Comparison of ENCODE assay signal across 8 cellular contexts in the genomic region with DNA sequence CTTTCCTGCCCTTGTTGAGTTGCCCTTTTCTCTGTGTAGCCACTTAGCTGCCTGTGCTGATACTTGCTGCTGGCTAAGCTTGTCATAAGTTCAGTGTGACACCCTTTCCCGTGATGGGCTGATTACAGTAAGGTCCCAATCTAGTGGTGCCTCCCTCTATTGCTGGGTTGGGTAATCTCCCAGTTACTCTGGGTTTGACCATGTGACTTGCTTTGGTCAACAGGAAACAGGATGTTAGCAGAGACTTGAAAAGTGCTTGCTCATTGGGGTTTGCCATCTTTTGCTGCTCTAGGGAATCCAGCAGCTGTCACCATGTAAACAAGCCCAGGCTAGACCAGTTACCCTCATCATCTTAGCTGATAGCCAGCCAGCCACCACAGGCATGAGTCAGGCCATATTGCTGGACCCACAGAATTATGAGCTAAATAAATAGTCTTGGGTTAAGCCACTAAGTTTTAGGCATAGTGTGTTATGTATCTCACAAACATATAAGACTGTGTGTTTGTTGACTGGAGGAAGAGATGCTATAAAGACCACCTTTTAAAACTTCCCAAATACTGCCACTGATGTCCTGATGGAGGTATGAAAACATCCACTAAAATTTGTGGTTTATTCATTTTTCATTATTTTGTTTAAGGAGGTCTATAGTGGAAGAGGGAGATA. TPM values are rescaled to one million over a fixed set of nuclear protein-coding genes. Genes with fewer than 3 reads are reported as not detected.
DNase-seq lines count a peak whose midpoint lies in the region; ATAC-seq, FAIRE-seq and TF ChIP-seq lines count a peak whose summit lies in the region.

No MANE protein-coding gene starts in this region.

- H3K27ac ChIP-seq in SK-N-SH (ENCODE audit: low read depth in 2 of 2, low read length in 1 of 2) = no peak overlapping the region
- peak overlapping the region in 3 of 4 donors; percentile 2 to 57 (median 47) for H3K27ac ChIP-seq in esophagus squamous epithelium

- POLR2A ChIA-PET in SK-N-SH (lab: Yijun Ruan, JAX) = no interaction called here

- H3K9ac ChIP-seq in SK-N-SH = no peak overlapping the region

- no peak overlapping the region for H3K4me2 ChIP-seq in SK-N-SH

- H3K79me2 ChIP-seq in SK-N-SH (ENCODE audit: insufficient read depth) = no peaks in the 10 kb centered on the region

- no peak for TF ChIP-seq EP300 in SK-N-SH (IDR thresholded peaks at IDR 0.05; ENCODE audit: borderline replicate concordance in 1 of 2, low read depth in 1 of 2, low read length in 1 of 2)

- peak; percentile 21 for FAIRE-seq in RCC 7860 (lab: Jason Lieb, UNC)

- no peak overlapping the region for H2AFZ ChIP-seq in SK-N-SH (ENCODE audit: low read depth)

- intact Hi-C loops in esophagus squamous epithelium (cut with DNase I) = no loop called here

- peaks cover 11% of the 10 kb centered on the region for H3K4me1 Mint-ChIP-seq in stimulated activated naive CD8-positive, alpha-beta T cell treated with anti-CD3 and anti-CD28 coated beads, Interleukin-15, amount 100 ng/mL, for 72 hours

- H3K4me1 ChIP-seq in SK-N-SH (ENCODE audit: control insufficient read depth in 1 of 2, insufficient read depth in 2 of 2, low read depth in 1 of 2, low read length in 1 of 2) (peaks cover 0 to 3% of the 10 kb centered on the region in 2 experiments; a peak in 1 of 4 replicates), esophagus squamous epithelium (peaks cover 0 to 29% (median 6%) of the 10 kb centered on the region in 3 donors)

- peaks cover 20% of the 10 kb centered on the region for H3K27me3 Mint-ChIP-seq in stimulated activated naive CD8-positive, alpha-beta T cell treated with anti-CD3 and anti-CD28 coated beads, Interleukin-15, amount 100 ng/mL, for 72 hours

- H3K27ac Mint-ChIP-seq in stimulated activated naive CD8-positive, alpha-beta T cell treated with anti-CD3 and anti-CD28 coated beads, Interleukin-15, amount 100 ng/mL, for 72 hours = peak overlapping the region; percentile 4 to 67

- no peaks in the 10 kb centered on the region for H4K20me1 ChIP-seq in SK-N-SH (ENCODE audit: insufficient read depth)

- TF ChIP-seq POLR2A in esophagus squamous epithelium (IDR thresholded peaks at IDR 0.05) = no peak

- H3K9me3 ChIP-seq in SK-N-SH (no peaks in the 10 kb centered on the region), esophagus squamous epithelium (peaks cover 0 to 25% (median 6%) of the 10 kb centered on the region in 3 donors)

- H3K9me2 ChIP-seq in SK-N-SH = no peaks in the 10 kb centered on the region

- H3K27me3 ChIP-seq in SK-N-SH (ENCODE audit: insufficient read depth) = no peaks in the 10 kb centered on the region
- peaks cover 0 to 20% (median 3%) of the 10 kb centered on the region in 4 donors for H3K27me3 ChIP-seq in esophagus squamous epithelium

- no peaks in the 10 kb centered on the region for H3F3A ChIP-seq in SK-N-SH (replicated peaks; ENCODE audit: insufficient read depth)

- H3K36me3 ChIP-seq in SK-N-SH (replicated peaks in 1 of 2; ENCODE audit: control insufficient read depth in 1 of 2, insufficient read depth in 2 of 2, low read length in 1 of 2) = no peaks in the 10 kb centered on the region
- no peaks in the 10 kb centered on the region for H3K36me3 ChIP-seq in esophagus squamous epithelium

- peaks cover 15 to 23% of the 10 kb centered on the region in 2 donors for H3K9me3 Mint-ChIP-seq in stimulated activated naive CD8-positive, alpha-beta T cell treated with anti-CD3 and anti-CD28 coated beads, Interleukin-15, amount 100 ng/mL, for 72 hours

- TF ChIP-seq RAD21 in SK-N-SH (IDR thresholded peaks at IDR 0.05; ENCODE audit: low read length) = no peak

- 32% methylated on average over 1 of the region's 1 CpG for WGBS in SK-N-SH (ENCODE audit: low lambda C conversion rate)
- WGBS in esophagus squamous epithelium, 2 donors = 11 to 22% methylated on average over 1 of the region's 1 CpG

- no peak; the same call in 1 of the 3 replicates for ATAC-seq in SK-N-SH treated with all-trans-retinoic acid at 6 μM for 48 hours
- peak; percentile 56 for ATAC-seq in HG02981 (IDR thresholded peaks at IDR 0.05; ENCODE audit: unreplicated experiment)
- peak; percentile 97 for ATAC-seq in stimulated activated naive CD8-positive, alpha-beta T cell treated with anti-CD3 and anti-CD28 coated beads, Interleukin-15, amount 100 ng/mL, for 72 hours
- ATAC-seq in HG02588 (IDR thresholded peaks at IDR 0.05; ENCODE audit: unreplicated experiment) = no peak

- H3K4me3 ChIP-seq in SK-N-SH (ENCODE audit: low read depth in 2 of 2, low read length in 1 of 2) = no peak overlapping the region
- no peak overlapping the region for H3K4me3 ChIP-seq in esophagus squamous epithelium

- TF ChIP-seq CTCF in SK-N-SH (IDR thresholded peaks at IDR 0.05) (no peak), esophagus squamous epithelium (IDR thresholded peaks at IDR 0.05) (no peak)

- CTCF ChIA-PET in SK-N-SH (lab: Yijun Ruan, JAX) = interaction anchor here (0.6 to 1.9 kb wide), 7 partner anchors 9 to 101 kb away, joined by 3 to 6 read pairs (median 4); no protein-coding TSS in a partner anchor

- no peak for DNase-seq in SK-N-SH
- DNase-seq in RCC 7860 (ENCODE audit: low spot score) = peak; percentile 79
- no peak for DNase-seq in esophagus squamous epithelium (lab: John Stamatoyannopoulos, UW)
- DNase-seq in stimulated activated naive CD8-positive, alpha-beta T cell treated with anti-CD3 and anti-CD28 coated beads, Interleukin-15, amount 100 ng/mL, for 72 hours = peak; percentile 9 to 61
- DNase-seq in NCI-H1930 (lab: John Stamatoyannopoulos, UW) = no peak

- H3K4me3 Mint-ChIP-seq in stimulated activated naive CD8-positive, alpha-beta T cell treated with anti-CD3 and anti-CD28 coated beads, Interleukin-15, amount 100 ng/mL, for 72 hours = no peak overlapping the region

TF ChIP-seq in SK-N-SH, 30 proteins besides CTCF, POLR2A, EP300 and RAD21:
- no peak for TF ChIP-seq RFX5 (IDR thresholded peaks at IDR 0.05; ENCODE audit: low read length)
- TF ChIP-seq, protein P1, sequence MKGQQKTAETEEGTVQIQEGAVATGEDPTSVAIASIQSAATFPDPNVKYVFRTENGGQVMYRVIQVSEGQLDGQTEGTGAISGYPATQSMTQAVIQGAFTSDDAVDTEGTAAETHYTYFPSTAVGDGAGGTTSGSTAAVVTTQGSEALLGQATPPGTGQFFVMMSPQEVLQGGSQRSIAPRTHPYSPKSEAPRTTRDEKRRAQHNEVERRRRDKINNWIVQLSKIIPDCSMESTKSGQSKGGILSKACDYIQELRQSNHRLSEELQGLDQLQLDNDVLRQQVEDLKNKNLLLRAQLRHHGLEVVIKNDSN (IDR thresholded peaks at IDR 0.05; ENCODE audit: borderline replicate concordance, low read depth) = peak; percentile 56; the same call in 1 of the 2 replicates
- no peak for TF ChIP-seq USF2 (IDR thresholded peaks at IDR 0.05; ENCODE audit: borderline replicate concordance, low read depth, low read length)
- TF ChIP-seq GABPA (IDR thresholded peaks at IDR 0.05; ENCODE audit: low read depth) = peak; percentile 28; the same call in 1 of the 2 replicates

TF ChIP-seq in SK-N-SH treated with all-trans-retinoic acid at 6 μM for 48 hours, 23 proteins besides CTCF, POLR2A, EP300 and RAD21 (continues in another document):
- TF ChIP-seq BACH2 (CRISPR knock-in tag; IDR thresholded peaks at IDR 0.05; ENCODE audit: borderline replicate concordance) (no peak), ZNF565 (CRISPR knock-in tag; conservative IDR thresholded peaks at IDR 0.05; ENCODE audit: low read depth) (no peak), TOX (CRISPR knock-in tag; IDR thresholded peaks at IDR 0.05; ENCODE audit: borderline replicate concordance) (no peak), RARB (CRISPR knock-in tag; IDR thresholded peaks at IDR 0.05) (no peak), OSR1 (CRISPR knock-in tag; IDR thresholded peaks at IDR 0.05) (no peak), ARNTL (CRISPR knock-in tag; IDR thresholded peaks at IDR 0.05; ENCODE audit: borderline replicate concordance, low read depth) (no peak), ZC3H10 (CRISPR knock-in tag; IDR thresholded peaks at IDR 0.05) (no peak)
- TF ChIP-seq, protein P2, sequence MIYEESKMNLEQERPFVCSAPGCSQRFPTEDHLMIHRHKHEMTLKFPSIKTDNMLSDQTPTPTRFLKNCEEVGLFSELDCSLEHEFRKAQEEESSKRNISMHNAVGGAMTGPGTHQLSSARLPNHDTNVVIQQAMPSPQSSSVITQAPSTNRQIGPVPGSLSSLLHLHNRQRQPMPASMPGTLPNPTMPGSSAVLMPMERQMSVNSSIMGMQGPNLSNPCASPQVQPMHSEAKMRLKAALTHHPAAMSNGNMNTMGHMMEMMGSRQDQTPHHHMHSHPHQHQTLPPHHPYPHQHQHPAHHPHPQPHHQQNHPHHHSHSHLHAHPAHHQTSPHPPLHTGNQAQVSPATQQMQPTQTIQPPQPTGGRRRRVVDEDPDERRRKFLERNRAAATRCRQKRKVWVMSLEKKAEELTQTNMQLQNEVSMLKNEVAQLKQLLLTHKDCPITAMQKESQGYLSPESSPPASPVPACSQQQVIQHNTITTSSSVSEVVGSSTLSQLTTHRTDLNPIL (CRISPR knock-in tag; IDR thresholded peaks at IDR 0.05; ENCODE audit: low read depth) = no peak
- TF ChIP-seq, protein P3, sequence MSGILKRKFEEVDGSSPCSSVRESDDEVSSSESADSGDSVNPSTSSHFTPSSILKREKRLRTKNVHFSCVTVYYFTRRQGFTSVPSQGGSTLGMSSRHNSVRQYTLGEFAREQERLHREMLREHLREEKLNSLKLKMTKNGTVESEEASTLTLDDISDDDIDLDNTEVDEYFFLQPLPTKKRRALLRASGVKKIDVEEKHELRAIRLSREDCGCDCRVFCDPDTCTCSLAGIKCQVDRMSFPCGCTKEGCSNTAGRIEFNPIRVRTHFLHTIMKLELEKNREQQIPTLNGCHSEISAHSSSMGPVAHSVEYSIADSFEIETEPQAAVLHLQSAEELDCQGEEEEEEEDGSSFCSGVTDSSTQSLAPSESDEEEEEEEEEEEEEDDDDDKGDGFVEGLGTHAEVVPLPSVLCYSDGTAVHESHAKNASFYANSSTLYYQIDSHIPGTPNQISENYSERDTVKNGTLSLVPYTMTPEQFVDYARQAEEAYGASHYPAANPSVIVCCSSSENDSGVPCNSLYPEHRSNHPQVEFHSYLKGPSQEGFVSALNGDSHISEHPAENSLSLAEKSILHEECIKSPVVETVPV (CRISPR knock-in tag; IDR thresholded peaks at IDR 0.05) = no peak

RNA-seq across cellular contexts. Expression of gene LEP, which starts 4.0 kb away (rescaled TPM):
- not detected in 2 replicates for polyA plus RNA-seq in SK-N-SH (2012; rRNA removed)
- polyA plus RNA-seq in SK-N-SH (2012; cell fraction: cytosol; rRNA removed) = not detected in 2 replicates
- polyA plus RNA-seq in SK-N-SH (2012; cell fraction: nucleus; rRNA removed) = not detected in 2 replicates
- total RNA-seq in esophagus squamous epithelium = not detected

Comparison
In these comparisons a context has a peak if more than half of its experiments do, and no peak if none do; other contexts are left out.
1. DNase-seq: peak in RCC 7860 (single experiment) and stimulated activated naive CD8-positive, alpha-beta T cell treated with anti-CD3 and anti-CD28 coated beads, Interleukin-15, amount 100 ng/mL, for 72 hours (2 of 2); none in SK-N-SH (single experiment), esophagus squamous epithelium (single experiment) and NCI-H1930 (0 of 2).
2. H3K27ac ChIP-seq: peak in esophagus squamous epithelium (3 of 4); none in SK-N-SH (0 of 2).
3. ATAC-seq: peak in HG02981 (single experiment) and stimulated activated naive CD8-positive, alpha-beta T cell treated with anti-CD3 and anti-CD28 coated beads, Interleukin-15, amount 100 ng/mL, for 72 hours (single experiment); none in SK-N-SH treated with all-trans-retinoic acid at 6 μM for 48 hours (single experiment) and HG02588 (single experiment).